In the genomic region with DNA sequence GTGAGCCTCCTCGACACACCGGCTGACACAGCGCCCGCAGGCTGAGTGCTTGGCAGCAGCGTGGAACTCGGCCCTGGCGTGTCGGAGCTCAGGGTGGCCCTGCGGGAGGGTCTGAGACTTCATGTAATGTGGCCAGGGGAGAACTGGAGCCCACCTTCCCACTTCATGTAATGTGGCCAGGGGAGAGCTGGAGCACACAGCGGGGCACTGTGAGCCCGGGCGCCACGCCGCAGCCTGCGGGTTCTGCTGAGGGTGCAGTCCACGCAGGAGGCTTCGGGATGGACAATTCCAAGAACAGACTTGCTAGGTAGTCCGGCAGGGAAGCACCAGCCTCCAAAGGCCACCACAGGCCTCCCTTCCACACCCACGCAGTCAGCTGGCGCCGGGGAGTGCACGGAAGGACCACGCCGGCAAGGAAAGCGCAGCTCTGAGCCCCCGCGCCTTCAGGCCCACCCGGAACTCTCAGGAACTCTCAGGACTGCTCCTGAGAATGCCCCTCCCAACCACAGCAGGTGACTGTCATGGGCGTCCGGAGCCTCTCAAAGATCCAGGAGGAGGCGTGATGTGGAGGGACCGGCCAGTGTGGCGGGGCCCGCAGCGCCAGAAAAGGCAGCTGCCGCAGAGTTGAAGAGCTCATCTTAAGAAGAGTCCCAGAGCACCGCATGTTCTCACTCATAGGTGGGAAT, we compare ENCODE assay signal across 27 cellular contexts. TPM values are rescaled to one million over a fixed set of nuclear protein-coding genes. Genes with fewer than 3 reads are reported as not detected.
DNase-seq lines count a peak whose midpoint lies in the region; ATAC-seq, FAIRE-seq and TF ChIP-seq lines count a peak whose summit lies in the region.
"Had no signal": no experiment of that assay in that cellular context is flagged by ENCODE, and none has a peak within 500 bp of the region (broad histone marks: within the 10 kb centered on the region; RNA-seq: fewer than 3 reads in every experiment).

No MANE protein-coding gene starts in this region.

- no peaks in the 10 kb centered on the region for H3K36me3 Mint-ChIP-seq in CD4-positive, alpha-beta T cell (ENCODE audit: low read depth)
- H3K36me3 Mint-ChIP-seq: brain; CD8-positive, alpha-beta T cell had no signal

- ATAC-seq in CD4-positive, alpha-beta T cell (ENCODE audit: poor library complexity): no peak
- ATAC-seq: CD8-positive, alpha-beta T cell; gastrocnemius medialis; left ventricle myocardium superior; stimulated activated naive CD8-positive, alpha-beta T cell treated with anti-CD3 and anti-CD28 coated beads, Interleukin-15, Interleukin-2, amounts not matched to agents 100 U/mL and 50 U/mL, for 24 hours had no signal

- H3K4me2 ChIP-seq in OCI-LY7 (ENCODE audit: low read length): no peak overlapping the region

- no peak overlapping the region for H3K4me3 ChIP-seq in OCI-LY7 (ENCODE audit: low read depth, low read length, poor library complexity, severe bottlenecking)
- no peak overlapping the region for H3K4me3 ChIP-seq in iPS-15b (ENCODE audit: low read depth, low read length)
- no peak overlapping the region for H3K4me3 ChIP-seq in tibial artery
- H3K4me3 ChIP-seq: adrenal gland, gastrocnemius medialis, SJSA1 had no signal

- no peak for TF ChIP-seq CTCF in OCI-LY7 (conservative IDR thresholded peaks at IDR 0.05; ENCODE audit: low read length)
- no peak for TF ChIP-seq CTCF in tibial artery (IDR thresholded peaks at IDR 0.05)
- TF ChIP-seq CTCF in CD4-positive, alpha-beta T cell (IDR thresholded peaks at IDR 0.05): no peak

- H3K27me3 ChIP-seq in iPS-15b (ENCODE audit: control insufficient read depth, insufficient read depth, low read length) (no peaks in the 10 kb centered on the region), tibial artery (no peaks in the 10 kb centered on the region)
- no peaks in the 10 kb centered on the region for H3K27me3 ChIP-seq in CD4-positive, alpha-beta T cell (ENCODE audit: control insufficient read depth, insufficient read depth, low read length)
- H3K27me3 ChIP-seq: adrenal gland, gastrocnemius medialis, SJSA1 had no signal

- DNase-seq in GM18507 (ENCODE audit: extremely low spot score, insufficient read length, low read depth) (no peak), OCI-LY7 (ENCODE audit: low spot score) (peak; percentile 24), tibial artery (peak in 1 of 2 donors; percentile 74), LoVo (ENCODE audit: low spot score) (no peak), NCI-H2171 treated with DMSO at 0.1 percent for 48 hours (lab: John Stamatoyannopoulos, UW) (no peak)
- no peak for DNase-seq in CD4-positive, alpha-beta T cell
- DNase-seq: activated CD4-positive, alpha-beta T cell treated with anti-CD3 and anti-CD28 coated beads for 48 hours; activated naive CD4-positive, alpha-beta T cell; activated T-cell treated with anti-CD3 and anti-CD28 coated beads, Interleukin-2, amount 50 U/mL, for 24 hours; CD8-positive, alpha-beta T cell; DMS53; effector memory CD4-positive, alpha-beta T cell; hippocampal formation; KG1; left ventricle myocardium superior; NCI-H1694; NCI-H524 treated with DMSO at 0.1 percent for 48 hours; nephron progenitor cell; stimulated activated naive CD8-positive, alpha-beta T cell treated with anti-CD3 and anti-CD28 coated beads, Interleukin-15, Interleukin-2, amounts not matched to agents 100 U/mL and 50 U/mL, for 24 hours; T-helper 1 cell had no signal

- H4K20me1 ChIP-seq in OCI-LY7 (ENCODE audit: insufficient read depth, low read length): no peaks in the 10 kb centered on the region

- peak; percentile 26 for FAIRE-seq in GM18507 (lab: Jason Lieb, UNC)

- H3K4me1 ChIP-seq in OCI-LY7 (ENCODE audit: insufficient read depth, low read length, poor library complexity, severe bottlenecking) (no peaks in the 10 kb centered on the region), iPS-15b (ENCODE audit: control insufficient read depth, insufficient read depth, low read length) (peaks cover 2% of the 10 kb centered on the region), tibial artery (peaks cover 5 to 71% (median 43%) of the 10 kb centered on the region in 4 donors)
- H3K4me1 ChIP-seq: adrenal gland, parathyroid adenoma had no signal

- no peak overlapping the region for H3K27ac ChIP-seq in OCI-LY7 (ENCODE audit: low read depth, low read length, poor library complexity, severe bottlenecking)
- H3K27ac ChIP-seq in tibial artery: peak overlapping the region; percentile 92 to 98
- no peak overlapping the region for H3K27ac ChIP-seq in CD4-positive, alpha-beta T cell (ENCODE audit: low read depth, low read length)
- H3K27ac ChIP-seq: parathyroid adenoma, SJSA1 had no signal

- no peaks in the 10 kb centered on the region for H3K79me2 ChIP-seq in OCI-LY7 (ENCODE audit: insufficient read depth, low read depth, low read length)
- H3K79me2 ChIP-seq: parathyroid adenoma had no signal

- H3K9ac ChIP-seq in iPS-15b (ENCODE audit: low read depth, low read length): peak overlapping the region; percentile 14
- H3K9ac ChIP-seq: parathyroid adenoma had no signal

- H3K36me3 ChIP-seq in OCI-LY7 (ENCODE audit: insufficient read depth, low read length) (no peaks in the 10 kb centered on the region), iPS-15b (ENCODE audit: control insufficient read depth, insufficient read depth, low read length) (no peaks in the 10 kb centered on the region), tibial artery (no peaks in the 10 kb centered on the region)
- H3K36me3 ChIP-seq: adrenal gland, gastrocnemius medialis, SJSA1, thoracic aorta had no signal

- CTCF ChIA-PET in OCI-LY7 (lab: Charles Lee; ENCODE audit: unreplicated experiment): interaction anchor here (0.6 kb wide), 1 partner anchor 13 kb away, joined by 3 read pairs; no protein-coding TSS in a partner anchor
- CTCF ChIA-PET in CD4-positive, alpha-beta T cell (lab: Charles Lee): no interaction called here

- no peaks in the 10 kb centered on the region for H3K9me2 ChIP-seq in OCI-LY7 (ENCODE audit: insufficient read depth, low read length)

- no peaks in the 10 kb centered on the region for H3K9me3 Mint-ChIP-seq in CD4-positive, alpha-beta T cell
- H3K9me3 Mint-ChIP-seq: activated T-cell treated with anti-CD3 and anti-CD28 coated beads, Interleukin-2, amount 50 U/mL, for 24 hours; CD8-positive, alpha-beta T cell; nephron progenitor cell had no signal

- H2AFZ ChIP-seq in OCI-LY7 (ENCODE audit: low read length): no peak overlapping the region
- H2AFZ ChIP-seq: parathyroid adenoma had no signal

- POLR2A ChIA-PET in OCI-LY7 (lab: Charles Lee): interaction anchor here (0.6 kb wide), 6 partner anchors 11 to 1532 kb away, joined by 3 to 7 read pairs (median 5); no protein-coding TSS in a partner anchor
- POLR2A ChIA-PET in CD4-positive, alpha-beta T cell (lab: Charles Lee): interaction anchor here (0.6 kb wide), 1 partner anchor 9 kb away, joined by 3 read pairs; no protein-coding TSS in a partner anchor

- intact Hi-C loops in OCI-LY7 (cut with micrococcal nuclease; ENCODE audit: unreplicated experiment): no loop called here
- intact Hi-C loops in tibial artery (cut with DNase I; ENCODE audit: low total_unique reads): loop anchor here (5.0 kb wide), 1 partner anchor 103 kb away; no protein-coding TSS in a partner anchor
- intact Hi-C loops in CD4-positive, alpha-beta T cell (cut with DNase I, micrococcal nuclease): loop anchor here in 1 of 2 experiments (5.0 kb wide), 1 partner anchor 78 kb away; no protein-coding TSS in a partner anchor

- H3K4me1 Mint-ChIP-seq in CD4-positive, alpha-beta T cell (ENCODE audit: low read depth): no peaks in the 10 kb centered on the region

- peaks cover 30% of the 10 kb centered on the region for H3K27me3 Mint-ChIP-seq in CD4-positive, alpha-beta T cell

- no peaks in the 10 kb centered on the region for H3K9me3 ChIP-seq in OCI-LY7 (ENCODE audit: low read length)
- H3K9me3 ChIP-seq in iPS-15b (ENCODE audit: control insufficient read depth, insufficient read depth, low read length): no peaks in the 10 kb centered on the region
- H3K9me3 ChIP-seq in tibial artery: no peaks in the 10 kb centered on the region
- H3K9me3 ChIP-seq in CD4-positive, alpha-beta T cell (ENCODE audit: control insufficient read depth, low read length): no peaks in the 10 kb centered on the region
- H3K9me3 ChIP-seq: adrenal gland, gastrocnemius medialis, SJSA1, thoracic aorta had no signal

- BruUV-seq in OCI-LY7 (replicated peaks; lab: Mats Ljungman, UMichigan): no TSS peak

- no peak overlapping the region for H3K4me3 Mint-ChIP-seq in CD4-positive, alpha-beta T cell
- H3K4me3 Mint-ChIP-seq: activated T-cell treated with anti-CD3 and anti-CD28 coated beads, Interleukin-2, amount 50 U/mL, for 24 hours; CD8-positive, alpha-beta T cell; nephron progenitor cell had no signal

- H3K27ac Mint-ChIP-seq in CD4-positive, alpha-beta T cell: no peak overlapping the region
- H3K27ac Mint-ChIP-seq: activated T-cell treated with anti-CD3 and anti-CD28 coated beads, Interleukin-2, amount 50 U/mL, for 24 hours; CD8-positive, alpha-beta T cell had no signal

RNA-seq across cellular contexts. Expression of a gene that starts 19.3 kb away (rescaled TPM):
- total RNA-seq in OCI-LY7 (2014; rRNA removed; shearing (Covaris generic)): 6.6 and 17.4 TPM in 2 replicates
- 20.5 and 20.8 TPM in 2 replicates for total RNA-seq in OCI-LY7 (2022)
- total RNA-seq in CD4-positive, alpha-beta T cell: 10 to 100 TPM; 27.5 to 28.6 TPM

Comparison
In these comparisons a context has a peak if more than half of its experiments do, and no peak if none do; other contexts are left out.
1. H3K27ac ChIP-seq: peak in tibial artery (2 of 2); none in OCI-LY7 (single experiment) and CD4-positive, alpha-beta T cell (single experiment).